In genomic region chr12:94098466-94098865, GRCh38 we compare ENCODE assay signal across 19 cellular contexts. TPM values are rescaled to one million over a fixed set of nuclear protein-coding genes. Genes with fewer than 3 reads are reported as not detected.
DNase-seq lines count a peak whose midpoint lies in the region; ATAC-seq and TF ChIP-seq lines count a peak whose summit lies in the region.
"Had no signal": no experiment of that assay in that cellular context is flagged by ENCODE, and none has a peak within 500 bp of the region (broad histone marks: within the 10 kb centered on the region; RNA-seq: fewer than 3 reads in every experiment).

No MANE protein-coding gene starts in this region.

- H3K79me1 ChIP-seq in mesenchymal stem cell (replicated peaks; ENCODE audit: low read length, poor library complexity, severe bottlenecking), result no peaks in the 10 kb centered on the region

- no peaks in the 10 kb centered on the region for H4K20me1 ChIP-seq in PC-3 (ENCODE audit: low read length)

- peaks cover 7% of the 10 kb centered on the region for H3F3A ChIP-seq in PC-3 (ENCODE audit: low read length, unreplicated experiment)

- no peak overlapping the region for H2BK15ac ChIP-seq in mesenchymal stem cell (ENCODE audit: low read depth, poor library complexity, severe bottlenecking)

- peaks cover 27% of the 10 kb centered on the region for H3K4me1 Mint-ChIP-seq in endodermal cell
- peaks cover 9% of the 10 kb centered on the region for H3K4me1 Mint-ChIP-seq in WTC11

- H3K27ac ChIP-seq in PC-3 (ENCODE audit: low read length) (0 out of 2 replicates have a peak overlapping the region, but pooled peaks have one; percentile 93), endodermal cell (ENCODE audit: low read depth, low read length) (no peak overlapping the region), mesenchymal stem cell (ENCODE audit: low read length, poor library complexity, severe bottlenecking) (no peak overlapping the region)
- H3K27ac ChIP-seq: hepatocyte, KMS-11 had no signal

- H3K27ac Mint-ChIP-seq in endodermal cell, result no peak overlapping the region
- H3K27ac Mint-ChIP-seq in WTC11, result no peak overlapping the region
- H3K27ac Mint-ChIP-seq: activated naive CD4-positive, alpha-beta T cell treated with anti-CD3 and anti-CD28 coated beads, Interleukin-2, amount 50 U/mL, for 24 hours; CD14-positive monocyte; progenitor cell of endocrine pancreas; stimulated activated naive CD8-positive, alpha-beta T cell treated with anti-CD3 and anti-CD28 coated beads, Interleukin-15, Interleukin-2, amounts not matched to agents 100 ng/mL and 50 ng/mL, for 24 hours had no signal

- no peak overlapping the region for H2BK5ac ChIP-seq in mesenchymal stem cell (ENCODE audit: low read depth, low read length, poor library complexity, severe bottlenecking)

- H2AK5ac ChIP-seq in mesenchymal stem cell (ENCODE audit: low read length, severe bottlenecking), result no peak overlapping the region

- H3K27me3 Mint-ChIP-seq in endodermal cell (ENCODE audit: insufficient read depth) (peaks cover 5% of the 10 kb centered on the region), WTC11 (ENCODE audit: low read depth) (peaks cover 32% of the 10 kb centered on the region)

- TF ChIP-seq CTCF in PC-3 (conservative IDR thresholded peaks at IDR 0.05; ENCODE audit: low read depth, low read length), result no peak
- no peak for TF ChIP-seq CTCF in endodermal cell (conservative IDR thresholded peaks at IDR 0.05)
- no peak for TF ChIP-seq CTCF in WTC11 (IDR thresholded peaks at IDR 0.05)

- H3K4me2 ChIP-seq in PC-3 (ENCODE audit: low read length), result peak overlapping the region; percentile 95
- no peak overlapping the region for H3K4me2 ChIP-seq in mesenchymal stem cell (ENCODE audit: low read length, poor library complexity, severe bottlenecking)
- H3K4me2 ChIP-seq: hepatocyte, KMS-11, PC-9 had no signal

- H2AFZ ChIP-seq in PC-3 (ENCODE audit: low read length), result no peak overlapping the region
- H2AFZ ChIP-seq in mesenchymal stem cell (ENCODE audit: low read depth, low read length), result no peak overlapping the region
- H2AFZ ChIP-seq: hepatocyte, PC-9 had no signal

- peaks cover 50% of the 10 kb centered on the region for H3K4me1 ChIP-seq in PC-3 (ENCODE audit: insufficient read depth, low read length)
- H3K4me1 ChIP-seq in endodermal cell (ENCODE audit: control insufficient read depth, insufficient read depth, low read length), result peaks cover 12% of the 10 kb centered on the region
- peaks cover 12% of the 10 kb centered on the region for H3K4me1 ChIP-seq in mesenchymal stem cell (ENCODE audit: control insufficient read depth, insufficient read depth, low read depth, low read length)

- H3K36me3 ChIP-seq in PC-3 (ENCODE audit: low read depth, low read length), result no peaks in the 10 kb centered on the region
- no peaks in the 10 kb centered on the region for H3K36me3 ChIP-seq in endodermal cell (ENCODE audit: control insufficient read depth, insufficient read depth, low read length)
- H3K36me3 ChIP-seq in mesenchymal stem cell (ENCODE audit: control insufficient read depth in 1 of 2, insufficient read depth in 2 of 2, low read depth in 1 of 2, low read length in 2 of 2), result no peaks in the 10 kb centered on the region

- H2BK120ac ChIP-seq in mesenchymal stem cell (ENCODE audit: low read depth, low read length), result no peak overlapping the region

- H3K9me3 ChIP-seq in PC-3 (ENCODE audit: low read length), result no peaks in the 10 kb centered on the region
- no peaks in the 10 kb centered on the region for H3K9me3 ChIP-seq in endodermal cell (ENCODE audit: control insufficient read depth, low read length)
- no peaks in the 10 kb centered on the region for H3K9me3 ChIP-seq in mesenchymal stem cell (ENCODE audit: control insufficient read depth, low read length)

- no peak overlapping the region for H3K4me3 Mint-ChIP-seq in endodermal cell
- H3K4me3 Mint-ChIP-seq in WTC11, result no peak overlapping the region
- H3K4me3 Mint-ChIP-seq: activated naive CD4-positive, alpha-beta T cell treated with anti-CD3 and anti-CD28 coated beads, Interleukin-2, amount 50 U/mL, for 24 hours; central memory CD8-positive, alpha-beta T cell; stimulated activated naive CD8-positive, alpha-beta T cell treated with anti-CD3 and anti-CD28 coated beads, Interleukin-15, Interleukin-2, amounts not matched to agents 100 ng/mL and 50 ng/mL, for 24 hours had no signal

- H3K9me2 ChIP-seq in PC-3 (replicated peaks; ENCODE audit: low read length), result no peaks in the 10 kb centered on the region

- no peak overlapping the region for H4K91ac ChIP-seq in mesenchymal stem cell (ENCODE audit: low read length)

- 85% methylated on average over 3 of the region's 3 CpGs; no CpG with 5 or more reads in 1 of the 2 experiments for WGBS in endodermal cell (ENCODE audit: insufficient coverage in 1 of 2, insufficient read length in 1 of 2), 2 experiments
- WGBS in mesenchymal stem cell, result 55% methylated on average over 2 of the region's 3 CpGs

- no peak overlapping the region for H3K14ac ChIP-seq in mesenchymal stem cell (ENCODE audit: low read length in 2 of 2)

- H3K23ac ChIP-seq in mesenchymal stem cell (ENCODE audit: low read length in 2 of 2), result no peak overlapping the region

- BruUV-seq in PC-3 (replicated peaks; lab: Mats Ljungman, UMichigan), result no TSS peak

- H3K4ac ChIP-seq in mesenchymal stem cell (ENCODE audit: low read depth in 1 of 2, low read length in 2 of 2), result no peak overlapping the region

- no peak for ATAC-seq in PC-3
- no peak for ATAC-seq in GM21367 (IDR thresholded peaks at IDR 0.05; ENCODE audit: unreplicated experiment)
- no peak for ATAC-seq in GM19023 (IDR thresholded peaks at IDR 0.05; ENCODE audit: unreplicated experiment)
- no peak for ATAC-seq in WTC11
- ATAC-seq: left lobe of liver had no signal

- H3K27me3 ChIP-seq in PC-3 (ENCODE audit: low read length) (no peaks in the 10 kb centered on the region), endodermal cell (ENCODE audit: control insufficient read depth, insufficient read depth, low read length, poor library complexity, severe bottlenecking) (no peaks in the 10 kb centered on the region), mesenchymal stem cell (ENCODE audit: control insufficient read depth in 1 of 2, insufficient read depth in 1 of 2, low read length in 2 of 2) (no peaks in the 10 kb centered on the region)
- H3K27me3 ChIP-seq: hepatocyte had no signal

- no peaks in the 10 kb centered on the region for H3K36me3 Mint-ChIP-seq in endodermal cell (ENCODE audit: low read depth)
- H3K36me3 Mint-ChIP-seq in WTC11, result no peaks in the 10 kb centered on the region
- H3K36me3 Mint-ChIP-seq: activated naive CD4-positive, alpha-beta T cell treated with anti-CD3 and anti-CD28 coated beads, Interleukin-2, amount 50 U/mL, for 24 hours had no signal

- no peak overlapping the region for H3K18ac ChIP-seq in mesenchymal stem cell (ENCODE audit: low read depth in 1 of 2, low read length in 2 of 2)

- POLR2A ChIA-PET in PC-3 (lab: Charles Lee; ENCODE audit: unreplicated experiment) (interaction anchor here (0.5 kb wide), 1 partner anchor 1169 kb away, joined by 3 read pairs; no protein-coding TSS in a partner anchor), WTC11 (lab: Charles Lee) (interaction anchor here (0.6 kb wide), 1 partner anchor 586 kb away, joined by 3 read pairs; no protein-coding TSS in a partner anchor)

- DNase-seq in EH (ENCODE audit: low read depth) (peak; percentile 92), PC-3 (peak; percentile 59), endodermal cell (peak; percentile 75), mesenchymal stem cell (peak; percentile 33), NCI-H2107 treated with DMSO at 0.1 percent for 48 hours (lab: John Stamatoyannopoulos, UW; ENCODE audit: unreplicated experiment) (no peak), WTC11 (ENCODE audit: low spot score) (no peak)
- DNase-seq: NCI-H1694 treated with DMSO at 0.1 percent for 48 hours, NCI-H526 treated with DMSO at 0.1 percent for 48 hours had no signal

- H3K9ac ChIP-seq in PC-3 (ENCODE audit: low read length) (no peak overlapping the region), endodermal cell (ENCODE audit: extremely low read depth, low read length, poor library complexity, severe bottlenecking) (no peak overlapping the region), mesenchymal stem cell (ENCODE audit: low read length) (no peak overlapping the region)
- H3K9ac ChIP-seq: KMS-11 had no signal

- H2BK12ac ChIP-seq in mesenchymal stem cell (ENCODE audit: low read length in 2 of 2), result no peak overlapping the region

- no peak overlapping the region for H4K8ac ChIP-seq in mesenchymal stem cell (ENCODE audit: low read length)

- H3K9me3 Mint-ChIP-seq in endodermal cell (no peaks in the 10 kb centered on the region), WTC11 (no peaks in the 10 kb centered on the region)
- H3K9me3 Mint-ChIP-seq: activated naive CD4-positive, alpha-beta T cell treated with anti-CD3 and anti-CD28 coated beads, Interleukin-2, amount 50 U/mL, for 24 hours; central memory CD8-positive, alpha-beta T cell; stimulated activated naive CD8-positive, alpha-beta T cell treated with anti-CD3 and anti-CD28 coated beads, Interleukin-15, Interleukin-2, amounts not matched to agents 100 ng/mL and 50 ng/mL, for 24 hours had no signal

- intact Hi-C loops in PC-3 (cut with micrococcal nuclease), result no loop called here

- H3K4me3 ChIP-seq in PC-3 (ENCODE audit: low read length) (no peak overlapping the region), endodermal cell (ENCODE audit: low read length) (no peak overlapping the region), mesenchymal stem cell (ENCODE audit: insufficient read depth in 1 of 2, low read depth in 1 of 2, low read length in 2 of 2) (no peak overlapping the region)
- H3K4me3 ChIP-seq: hepatocyte, PC-9 had no signal

- CTCF ChIA-PET in PC-3 (lab: Charles Lee) (no interaction called here), WTC11 (lab: Charles Lee) (interaction anchor here (0.7 kb wide), 1 partner anchor 528 kb away, joined by 3 read pairs; no protein-coding TSS in a partner anchor)

- no peaks in the 10 kb centered on the region for H3K79me2 ChIP-seq in PC-3 (ENCODE audit: low read length)
- H3K79me2 ChIP-seq: hepatocyte had no signal

TF ChIP-seq in WTC11, 78 proteins besides CTCF, POLR2A, EP300 and RAD21 (continues in another document):
- TF ChIP-seq E2F5 (CRISPR knock-in tag; IDR thresholded peaks at IDR 0.05), result no peak
- TF ChIP-seq CBFB (CRISPR knock-in tag; IDR thresholded peaks at IDR 0.05; ENCODE audit: low read depth), result no peak
- TF ChIP-seq NR3C1 (CRISPR knock-in tag; conservative IDR thresholded peaks at IDR 0.05; ENCODE audit: low read depth), result no peak
- TF ChIP-seq NFATC4 (CRISPR knock-in tag; IDR thresholded peaks at IDR 0.05), result no peak

RNA-seq across cellular contexts. Expression of gene PLXNC1, which starts 49.9 kb away (rescaled TPM):
- 0.15 TPM in 1 of 2 replicates, not detected in the other for total RNA-seq in PC-3 (2014; rRNA removed)
- total RNA-seq in endodermal cell, result 1 to 10 TPM; 1.6 to 1.9 TPM
- polyA plus RNA-seq in endodermal cell (2013, experiment 1 of 2), result 10.2 TPM
- polyA plus RNA-seq in endodermal cell (2013, experiment 2 of 2), result 9.9 TPM
- 2.2 TPM for polyA plus RNA-seq in mesenchymal stem cell (2013, experiment 1 of 2)
- polyA plus RNA-seq in mesenchymal stem cell (2013, experiment 2 of 2), result 2.3 TPM
- 1.4 to 3.1 TPM (median 2.0 TPM) in 3 replicates for total RNA-seq in WTC11 (2021)

Comparison
In these comparisons a context has a peak if more than half of its experiments do, and no peak if none do; other contexts are left out.
1. DNase-seq: peak in EH (single experiment), PC-3 (single experiment), endodermal cell (single experiment) and mesenchymal stem cell (single experiment); none in NCI-H2107 treated with DMSO at 0.1 percent for 48 hours (single experiment) and WTC11 (single experiment).